In the genomic region with DNA sequence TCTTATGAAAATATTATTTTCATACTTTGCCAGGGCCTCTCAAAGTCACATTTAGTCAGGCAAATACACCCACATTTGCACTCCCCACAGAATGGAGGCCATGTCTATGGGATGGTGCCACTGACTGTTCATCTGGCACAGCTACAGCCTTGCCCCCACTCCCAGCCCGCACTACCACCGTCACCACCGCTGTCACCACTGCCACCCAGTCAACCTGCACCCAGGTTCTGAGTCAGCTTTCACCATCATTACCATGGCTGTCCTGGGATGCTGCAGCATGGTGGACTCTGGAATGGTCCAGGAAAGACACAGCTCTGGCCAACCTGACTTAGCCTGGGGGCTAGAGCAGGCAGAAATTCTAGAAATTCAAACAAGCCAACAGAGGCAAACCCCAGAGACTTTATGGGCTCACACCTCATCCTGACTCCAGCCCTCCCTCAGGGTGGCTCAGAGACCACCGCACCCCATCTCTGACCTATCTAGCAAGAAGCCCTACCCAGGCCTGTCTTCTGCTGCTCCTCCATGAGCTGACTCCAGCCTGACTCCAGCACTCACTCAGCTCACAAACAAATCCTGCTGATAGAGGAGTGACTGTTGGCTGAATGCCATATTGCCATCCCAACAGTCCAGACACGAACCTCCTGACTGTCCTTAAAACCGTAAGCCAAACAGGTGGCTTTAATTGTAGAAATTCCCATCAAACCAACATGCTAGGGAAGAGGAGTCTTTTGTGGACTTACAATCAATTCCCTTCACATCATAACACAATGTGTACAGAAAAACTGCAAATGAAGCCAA, we compare ENCODE assay signal across 25 cellular contexts. TPM values are rescaled to one million over a fixed set of nuclear protein-coding genes. Genes with fewer than 3 reads are reported as not detected.
A peak's percentile ranks its signal among the peaks of the same experiment; 100 is the strongest.
DNase-seq lines count a peak whose midpoint lies in the region; ATAC-seq lines count a peak whose summit lies in the region.
"Had no signal": no experiment of that assay in that cellular context is flagged by ENCODE, and none has a peak within 500 bp of the region (broad histone marks: within the 10 kb centered on the region; RNA-seq: fewer than 3 reads in every experiment).

No MANE protein-coding gene starts in this region.

- intact Hi-C loops in left colon (cut with DNase I, micrococcal nuclease), result no loop called here

- ATAC-seq in left colon, result no peak
- ATAC-seq: heart right ventricle; left lung; natural killer cell; Panc1; pancreas; stimulated activated naive CD8-positive, alpha-beta T cell treated with anti-CD3 and anti-CD28 coated beads, Interleukin-15, amount 100 ng/mL, for 72 hours had no signal

- DNase-seq in NCI-H2107 (lab: John Stamatoyannopoulos, UW) (peak; percentile 10), NCI-H2107 treated with DMSO at 0.1 percent for 48 hours (lab: John Stamatoyannopoulos, UW; ENCODE audit: unreplicated experiment) (no peak), NCI-H146 (lab: John Stamatoyannopoulos, UW) (peak; percentile 73), NCI-H748 treated with DMSO at 0.1 percent for 48 hours (lab: John Stamatoyannopoulos, UW) (peak; percentile 42), myocyte (ENCODE audit: low read depth) (peak; percentile 8), NCI-H2227 (lab: John Stamatoyannopoulos, UW; ENCODE audit: unreplicated experiment) (no peak), left colon (no peak)
- DNase-seq in stimulated activated CD8-positive, alpha-beta memory T cell treated with anti-CD3 and anti-CD28 coated beads, Interleukin-4, amount 100 ng/mL, for 48 hours, result no peak
- DNase-seq: activated CD4-positive, alpha-beta T cell treated with anti-CD3 and anti-CD28 coated beads for 48 hours; anterior cingulate cortex; BE2C; dermis blood vessel endothelial cell; foreskin fibroblast; heart right ventricle; left lung; MM.1S; natural killer cell; NCI-H187 treated with DMSO at 0.1 percent for 48 hours; pancreas; stimulated activated CD4-positive, alpha-beta T cell treated with anti-CD3 and anti-CD28 coated beads, Interleukin-12 subunit alpha, Interleukin-12 subunit beta, amount 100 ng/mL, for 4 hours; stimulated activated naive CD8-positive, alpha-beta T cell treated with anti-CD3 and anti-CD28 coated beads, Interleukin-15, amount 100 ng/mL, for 72 hours had no signal

RNA-seq across cellular contexts. Expression of a gene that starts 28.0 kb away (rescaled TPM):
- 0.05 TPM in 1 of 2 replicates, not detected in the other for total RNA-seq in myocyte
- polyA plus RNA-seq in myocyte (2012), result 0.26 TPM
- total RNA-seq in left colon, result 1 to 10 TPM in 1 of 2 donors, under 1 TPM in 1; 0.40 to 1.3 TPM
- total RNA-seq: dermis blood vessel endothelial cell; endothelial cell of umbilical vein; mesothelial cell of epicardium; natural killer cell; T-helper 2 cell treated with Interferon-gamma antibody and Interleukin-4, amounts not matched to agents 100 ng/mL and 5 ng/mL, for 36 hours had no signal

Comparison
In these comparisons a context has a peak if more than half of its experiments do, and no peak if none do; other contexts are left out.
1. DNase-seq: peak in NCI-H2107 (single experiment), NCI-H146 (single experiment), NCI-H748 treated with DMSO at 0.1 percent for 48 hours (single experiment) and myocyte (single experiment); none in NCI-H2107 treated with DMSO at 0.1 percent for 48 hours (single experiment), NCI-H2227 (single experiment), stimulated activated CD8-positive, alpha-beta memory T cell treated with anti-CD3 and anti-CD28 coated beads, Interleukin-4, amount 100 ng/mL, for 48 hours (single experiment) and left colon (0 of 2).